Comparison of ENCODE assay signal across 25 cellular contexts in the genomic region with DNA sequence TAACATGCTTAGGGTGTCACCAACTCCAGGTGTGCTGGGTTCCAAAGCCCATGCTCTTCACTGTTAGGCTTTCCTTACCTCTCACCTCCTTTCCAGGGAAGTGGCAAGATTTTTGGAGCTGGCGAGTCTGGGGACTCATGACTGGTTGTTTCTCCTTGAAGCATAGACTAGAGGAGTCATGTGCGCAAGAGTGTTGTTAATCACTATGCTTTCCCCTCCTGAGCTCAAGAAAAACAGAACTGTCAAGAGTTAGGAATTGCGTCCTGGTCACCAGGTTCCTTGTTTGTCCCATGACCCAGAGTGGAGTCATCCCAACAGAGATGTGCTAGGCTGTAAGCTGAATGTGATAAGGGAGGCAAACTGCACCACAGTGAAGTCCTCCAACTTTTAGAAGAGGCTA.
DNase-seq lines count a peak whose midpoint lies in the region; ATAC-seq, FAIRE-seq and TF ChIP-seq lines count a peak whose summit lies in the region.
"Had no signal": no experiment of that assay in that cellular context is flagged by ENCODE, and none has a peak within 500 bp of the region (broad histone marks: within the 10 kb centered on the region; RNA-seq: fewer than 3 reads in every experiment).

No MANE protein-coding gene starts in this region.

- DNase-seq in H9 (no peak), bronchial epithelial cell (ENCODE audit: low read depth) (no peak), kidney tubule cell (ENCODE audit: low spot score) (peak; percentile 6), neuronal stem cell (ENCODE audit: low spot score) (no peak), DMS79 (lab: John Stamatoyannopoulos, UW) (no peak), GM20000 (ENCODE audit: low spot score) (no peak)
- DNase-seq in activated CD8-positive, alpha-beta T cell treated with anti-CD3 and anti-CD28 coated beads, Interleukin-2, amount 10 ng/mL, durations not matched to agents 7 days and 5 days, result no peak
- DNase-seq: 8988T; ACHN; AML-193; BE2C; CD4-positive, alpha-beta T cell; CD8-positive, alpha-beta memory T cell; DMS 273 treated with DMSO at 0.1 percent for 48 hours; DMS79 treated with DMSO at 0.1 percent for 48 hours; GF-D8; GOT3; H7 had no signal

- H3K18ac ChIP-seq in H9 (ENCODE audit: insufficient read length, low read depth, low read length), result no peak overlapping the region
- H3K18ac ChIP-seq in neuronal stem cell (ENCODE audit: low read length), result peak overlapping the region; percentile 4

- no peak for ATAC-seq in activated CD8-positive, alpha-beta T cell treated with anti-CD3 and anti-CD28 coated beads, Interleukin-2, amount 10 ng/mL, durations not matched to agents 7 days and 5 days
- ATAC-seq: A549, HCT116 had no signal

- H3K4me1 ChIP-seq in H9 (ENCODE audit: insufficient read depth, low read length) (peaks cover 4% of the 10 kb centered on the region; the same call in 1 of the 2 replicates), neuronal stem cell (ENCODE audit: control insufficient read depth in 2 of 2, insufficient read depth in 1 of 2, low read depth in 1 of 2, low read length in 2 of 2) (peaks cover 23 to 31% of the 10 kb centered on the region in 2 donors)
- H3K4me1 ChIP-seq: A549, BE2C had no signal

- TF ChIP-seq CTCF in H9 (conservative IDR thresholded peaks at IDR 0.05), result no peak
- no peak for TF ChIP-seq CTCF in bronchial epithelial cell (IDR thresholded peaks at IDR 0.05; ENCODE audit: insufficient read depth, low read length, severe bottlenecking)
- no peak for TF ChIP-seq CTCF in GM20000 (IDR thresholded peaks at IDR 0.05; ENCODE audit: extremely low read depth, missing control alignments)

- H2AFZ ChIP-seq in H9 (ENCODE audit: low read length) (no peak overlapping the region), neuronal stem cell (ENCODE audit: low read length) (no peak overlapping the region)

- H3K4me1 Mint-ChIP-seq in H9, result peaks cover 61 to 70% of the 10 kb centered on the region in 2 experiments
- peaks cover 8% of the 10 kb centered on the region for H3K4me1 Mint-ChIP-seq in activated CD8-positive, alpha-beta T cell treated with anti-CD3 and anti-CD28 coated beads, Interleukin-2, amount 10 ng/mL, durations not matched to agents 7 days and 5 days (ENCODE audit: low read depth)

- H3K27ac Mint-ChIP-seq in H9, result peak overlapping the region in 2 of 3 experiments; percentile 56 to 58; a peak in 2 of 7 replicates
- H3K27ac Mint-ChIP-seq in activated CD8-positive, alpha-beta T cell treated with anti-CD3 and anti-CD28 coated beads, Interleukin-2, amount 10 ng/mL, durations not matched to agents 7 days and 5 days, result no peak overlapping the region
- H3K27ac Mint-ChIP-seq: CD14-positive monocyte; CD4-positive, alpha-beta T cell; CD8-positive, alpha-beta memory T cell had no signal

- no peaks in the 10 kb centered on the region for H3K27me3 Mint-ChIP-seq in H9 (ENCODE audit: low read depth)
- H3K27me3 Mint-ChIP-seq in activated CD8-positive, alpha-beta T cell treated with anti-CD3 and anti-CD28 coated beads, Interleukin-2, amount 10 ng/mL, durations not matched to agents 7 days and 5 days (ENCODE audit: low read depth), result no peaks in the 10 kb centered on the region
- H3K27me3 Mint-ChIP-seq: CD4-positive, alpha-beta T cell; CD8-positive, alpha-beta memory T cell had no signal

- H3K79me2 ChIP-seq in H9 (ENCODE audit: insufficient read depth, low read length), result no peaks in the 10 kb centered on the region; the same call in 1 of the 2 replicates

- H3K56ac ChIP-seq in H9 (ENCODE audit: insufficient read length, low read depth, low read length), result no peak overlapping the region

- WGBS in H9 (ENCODE audit: extremely low coverage, insufficient read length, low lambda C conversion rate), result no CpG with 5 or more reads among the region's 3 CpGs
- WGBS in neuronal stem cell (ENCODE audit: extremely low coverage in 2 of 2, insufficient read length in 2 of 2, insufficient replicate concordance in 1 of 2), 2 donors, result no CpG with 5 or more reads among the region's 3 CpGs

- H3K79me1 ChIP-seq in H9 (ENCODE audit: insufficient read depth, low read depth, low read length, poor library complexity, severe bottlenecking) (peaks cover 2% of the 10 kb centered on the region), neuronal stem cell (ENCODE audit: low read depth, low read length) (no peaks in the 10 kb centered on the region)

- H2BK15ac ChIP-seq in H9 (ENCODE audit: low read depth, low read length), result no peak overlapping the region
- no peak overlapping the region for H2BK15ac ChIP-seq in neuronal stem cell (ENCODE audit: low read length)

- no peak overlapping the region for H4K8ac ChIP-seq in H9 (replicated peaks; ENCODE audit: insufficient read length, low read depth, low read length)
- no peak overlapping the region for H4K8ac ChIP-seq in neuronal stem cell (ENCODE audit: low read depth, low read length)

- no peak overlapping the region for H2AK5ac ChIP-seq in H9 (ENCODE audit: insufficient read length, low read length)
- no peak overlapping the region for H2AK5ac ChIP-seq in neuronal stem cell (ENCODE audit: low read depth, low read length)

- no peak overlapping the region for H3T11ph ChIP-seq in H9 (ENCODE audit: low read length)

- no peaks in the 10 kb centered on the region for H3K27me3 ChIP-seq in H9 (ENCODE audit: insufficient read depth, low read length)
- no peaks in the 10 kb centered on the region for H3K27me3 ChIP-seq in bronchial epithelial cell (ENCODE audit: control insufficient read depth, insufficient read depth, low read length)
- H3K27me3 ChIP-seq in neuronal stem cell (ENCODE audit: control insufficient read depth in 3 of 3, insufficient read depth in 3 of 3, low read depth in 1 of 3, low read length in 3 of 3), result no peaks in the 10 kb centered on the region
- H3K27me3 ChIP-seq: BE2C; BLaER1 treated with 17β-estradiol and CSF1 and Interleukin-3, amounts not matched to agents 10 nM and 100 nM had no signal

- no peak overlapping the region for H4K5ac ChIP-seq in H9 (ENCODE audit: insufficient read length, low read depth, low read length)

- no peaks in the 10 kb centered on the region for H3K9me3 Mint-ChIP-seq in H9
- no peaks in the 10 kb centered on the region for H3K9me3 Mint-ChIP-seq in activated CD8-positive, alpha-beta T cell treated with anti-CD3 and anti-CD28 coated beads, Interleukin-2, amount 10 ng/mL, durations not matched to agents 7 days and 5 days (ENCODE audit: insufficient read depth)
- H3K9me3 Mint-ChIP-seq: CD14-positive monocyte; CD4-positive, alpha-beta T cell; CD8-positive, alpha-beta memory T cell had no signal

- POLR2A ChIA-PET in activated CD8-positive, alpha-beta T cell treated with anti-CD3 and anti-CD28 coated beads, Interleukin-2, amount 10 ng/mL, durations not matched to agents 7 days and 5 days (lab: Charles Lee), result no interaction called here

- no peak overlapping the region for H2BK5ac ChIP-seq in H9 (ENCODE audit: insufficient read length, low read length)
- H2BK5ac ChIP-seq in neuronal stem cell (ENCODE audit: low read length), result no peak overlapping the region

- H3K4me2 ChIP-seq in H9 (ENCODE audit: insufficient read depth, insufficient read length, low read length) (no peak overlapping the region), neuronal stem cell (ENCODE audit: insufficient read depth, low read length, poor library complexity, severe bottlenecking) (no peak overlapping the region)
- H3K4me2 ChIP-seq: A549 had no signal

- no peaks in the 10 kb centered on the region for H3K23me2 ChIP-seq in H9 (ENCODE audit: insufficient read length, low read depth, low read length, poor library complexity, severe bottlenecking)

- no peak overlapping the region for H3K9ac ChIP-seq in H9 (ENCODE audit: extremely low read depth, insufficient read length, low read length)
- no peak overlapping the region for H3K9ac ChIP-seq in neuronal stem cell (ENCODE audit: low read depth, low read length, poor library complexity)
- H3K9ac ChIP-seq: BLaER1 treated with 17β-estradiol and CSF1 and Interleukin-3, amounts not matched to agents 10 nM and 100 nM had no signal

- FAIRE-seq in bronchial epithelial cell (lab: Jason Lieb, UNC), result peak; percentile 43
- FAIRE-seq: A549, D721Med, GM12891, GM18507 had no signal

- H3K36me3 ChIP-seq in bronchial epithelial cell (ENCODE audit: control insufficient read depth, insufficient read depth, low read length), result no peaks in the 10 kb centered on the region
- no peaks in the 10 kb centered on the region for H3K36me3 ChIP-seq in neuronal stem cell (replicated peaks in 1 of 2; ENCODE audit: control insufficient read depth in 2 of 2, insufficient read depth in 2 of 2, low read length in 2 of 2)
- H3K36me3 ChIP-seq: BE2C; BLaER1 treated with 17β-estradiol and CSF1 and Interleukin-3, amounts not matched to agents 10 nM and 100 nM had no signal

- H3K36me3 Mint-ChIP-seq in H9 (ENCODE audit: insufficient read depth in 1 of 3, low read depth in 3 of 3), result no peaks in the 10 kb centered on the region
- no peaks in the 10 kb centered on the region for H3K36me3 Mint-ChIP-seq in activated CD8-positive, alpha-beta T cell treated with anti-CD3 and anti-CD28 coated beads, Interleukin-2, amount 10 ng/mL, durations not matched to agents 7 days and 5 days (ENCODE audit: low read depth)
- H3K36me3 Mint-ChIP-seq: CD14-positive monocyte; CD8-positive, alpha-beta memory T cell had no signal

- H3K23ac ChIP-seq in H9 (ENCODE audit: insufficient read length, low read depth, low read length), result no peak overlapping the region
- H3K23ac ChIP-seq in neuronal stem cell (ENCODE audit: low read depth, low read length, poor library complexity), result no peak overlapping the region

- CTCF ChIA-PET in activated CD8-positive, alpha-beta T cell treated with anti-CD3 and anti-CD28 coated beads, Interleukin-2, amount 10 ng/mL, durations not matched to agents 7 days and 5 days (lab: Charles Lee), result interaction anchor here (1.5 kb wide), 1 partner anchor 8 kb away, joined by 3 read pairs; no protein-coding TSS in a partner anchor

- H3K9me3 ChIP-seq in H9 (ENCODE audit: control insufficient read depth, low read depth, low read length) (no peaks in the 10 kb centered on the region), neuronal stem cell (replicated peaks in 1 of 2; ENCODE audit: control insufficient read depth in 2 of 2, insufficient read depth in 1 of 2, low read depth in 1 of 2, low read length in 2 of 2) (no peaks in the 10 kb centered on the region)
- H3K9me3 ChIP-seq: A549; BE2C; BLaER1 treated with 17β-estradiol and CSF1 and Interleukin-3, amounts not matched to agents 10 nM and 100 nM had no signal

- no peak overlapping the region for H3K4me3 ChIP-seq in bronchial epithelial cell (ENCODE audit: low read depth, low read length)
- no peak overlapping the region for H3K4me3 ChIP-seq in neuronal stem cell (ENCODE audit: low read length in 2 of 2)
- H3K4me3 ChIP-seq: A549; BLaER1 treated with 17β-estradiol and CSF1 and Interleukin-3, amounts not matched to agents 10 nM and 100 nM had no signal

- H2BK12ac ChIP-seq in H9 (ENCODE audit: insufficient read length, low read depth, low read length) (no peak overlapping the region), neuronal stem cell (ENCODE audit: low read length) (no peak overlapping the region)

- 0 out of 2 replicates have a peak overlapping the region, but pooled peaks have one; percentile 19 for H3K14ac ChIP-seq in H9 (ENCODE audit: insufficient read depth, low read length)
- no peak overlapping the region for H3K14ac ChIP-seq in neuronal stem cell (ENCODE audit: low read length)

- no peak overlapping the region for H4K91ac ChIP-seq in H9 (ENCODE audit: insufficient read length, low read depth, low read length)
- H4K91ac ChIP-seq in neuronal stem cell (ENCODE audit: low read depth, low read length, poor library complexity), result no peak overlapping the region

- H3K4me3 Mint-ChIP-seq in H9, result no peak overlapping the region
- H3K4me3 Mint-ChIP-seq in activated CD8-positive, alpha-beta T cell treated with anti-CD3 and anti-CD28 coated beads, Interleukin-2, amount 10 ng/mL, durations not matched to agents 7 days and 5 days, result no peak overlapping the region
- H3K4me3 Mint-ChIP-seq: CD14-positive monocyte; CD4-positive, alpha-beta T cell; CD8-positive, alpha-beta memory T cell had no signal

- no peaks in the 10 kb centered on the region for H4K20me1 ChIP-seq in H9 (ENCODE audit: control insufficient read depth, insufficient read depth, insufficient read length)
- H4K20me1 ChIP-seq: BLaER1 treated with 17β-estradiol and CSF1 and Interleukin-3, amounts not matched to agents 10 nM and 100 nM had no signal

- H3K4ac ChIP-seq in H9 (ENCODE audit: low read depth, low read length), result no peak overlapping the region
- H3K4ac ChIP-seq in neuronal stem cell (ENCODE audit: low read length), result no peak overlapping the region

- H2BK120ac ChIP-seq in H9 (ENCODE audit: low read depth, low read length, poor library complexity, severe bottlenecking) (no peak overlapping the region), neuronal stem cell (ENCODE audit: low read depth, low read length) (no peak overlapping the region)

- H3K27ac ChIP-seq in H9 (ENCODE audit: insufficient read length, low read depth, low read length) (no peak overlapping the region), neuronal stem cell (replicated peaks; ENCODE audit: low read length) (no peak overlapping the region)
- H3K27ac ChIP-seq: A549; BLaER1 treated with 17β-estradiol and CSF1 and Interleukin-3, amounts not matched to agents 10 nM and 100 nM had no signal

- H2BK20ac ChIP-seq in H9 (ENCODE audit: low read depth, low read length, poor library complexity, severe bottlenecking), result no peak overlapping the region
